8 cellular contexts compared by ENCODE assay signal in genomic region chr1:21175670-21176581, GRCh38. TPM values are rescaled to one million over a fixed set of nuclear protein-coding genes. Genes with fewer than 3 reads are reported as not detected.
DNase-seq lines count a peak whose midpoint lies in the region; ATAC-seq and TF ChIP-seq lines count a peak whose summit lies in the region.

No MANE protein-coding gene starts in this region.

- peaks cover 15% of the 10 kb centered on the region for H4K20me1 ChIP-seq in OCI-LY3 (ENCODE audit: insufficient read depth, low read length)

- TF ChIP-seq EP300 in ovary (IDR thresholded peaks at IDR 0.05), result no peak

- H3K4me1 Mint-ChIP-seq in glutamatergic neuron (ENCODE audit: low read depth, unreplicated experiment), result peaks cover 13% of the 10 kb centered on the region

- peaks cover 17% of the 10 kb centered on the region for H3K4me1 ChIP-seq in OCI-LY3 (ENCODE audit: low read length)
- no peaks in the 10 kb centered on the region for H3K4me1 ChIP-seq in ovary (ENCODE audit: insufficient read depth)

- no peaks in the 10 kb centered on the region for H3K36me3 Mint-ChIP-seq in glutamatergic neuron (ENCODE audit: unreplicated experiment)

- no peak for TF ChIP-seq POLR2A in ovary (IDR thresholded peaks at IDR 0.05)

- H3K4me2 ChIP-seq in OCI-LY3 (ENCODE audit: low read length), result peak overlapping the region; percentile 84

- intact Hi-C loops in ovary (cut with DNase I), result no loop called here

- H3K27me3 ChIP-seq in OCI-LY3 (ENCODE audit: low read depth, low read length) (0 out of 2 replicates have a peak, but pooled peaks cover under 1% of the 10 kb centered on the region), ovary (no peaks in the 10 kb centered on the region)

- H3K27me3 Mint-ChIP-seq in glutamatergic neuron (ENCODE audit: unreplicated experiment), result peaks cover 2% of the 10 kb centered on the region

- 0 out of 2 replicates have a peak overlapping the region, but pooled peaks have one; percentile 54 for H2AFZ ChIP-seq in OCI-LY3 (ENCODE audit: low read depth, low read length)

- H3K4me3 ChIP-seq in GM12875 (ENCODE audit: low read depth, low read length) (peak overlapping the region; percentile 93), OCI-LY3 (ENCODE audit: low read length) (peak overlapping the region; percentile 95), ovary (peak overlapping the region; percentile 87)

- H3K36me3 ChIP-seq in OCI-LY3 (replicated peaks; ENCODE audit: low read depth, low read length) (no peaks in the 10 kb centered on the region), ovary (no peaks in the 10 kb centered on the region)

- peaks cover 47% of the 10 kb centered on the region for H3K79me2 ChIP-seq in OCI-LY3 (ENCODE audit: low read length)

- peak; percentile 27 for ATAC-seq in HG02840 (IDR thresholded peaks at IDR 0.05; ENCODE audit: low FRiP score, unreplicated experiment)

- H3K9ac ChIP-seq in OCI-LY3 (ENCODE audit: low read length), result peak overlapping the region; percentile 81

- H3K9me3 ChIP-seq in OCI-LY3 (ENCODE audit: insufficient read depth, low read length) (no peaks in the 10 kb centered on the region), ovary (no peaks in the 10 kb centered on the region)

- DNase-seq in activated gamma-delta T cell (lab: John Stamatoyannopoulos, UW) (peak; percentile 58), glutamatergic neuron (peak; percentile 65), ovary (peak; percentile 24 to 68 (median 49)), SIG-M5 treated with dmso at 0.1 percent for 504 hours (lab: John Stamatoyannopoulos, UW; ENCODE audit: unreplicated experiment) (no peak), NCI-H774 (lab: John Stamatoyannopoulos, UW) (no peak)

- peak overlapping the region; percentile 96 for H3K4me3 Mint-ChIP-seq in glutamatergic neuron (ENCODE audit: unreplicated experiment)

- TF ChIP-seq CTCF in GM12875 (IDR thresholded peaks at IDR 0.05; ENCODE audit: borderline replicate concordance, insufficient read depth, low read depth, low read length), result no peak
- no peak for TF ChIP-seq CTCF in OCI-LY3 (IDR thresholded peaks at IDR 0.05; ENCODE audit: low read depth, low read length)
- TF ChIP-seq CTCF in glutamatergic neuron (IDR thresholded peaks at IDR 0.05; ENCODE audit: partially characterized antibody, unreplicated experiment), result no peak
- peak in 1 of 3 donors; percentile 21 for TF ChIP-seq CTCF in ovary (IDR thresholded peaks at IDR 0.05)

- H3K27ac Mint-ChIP-seq in glutamatergic neuron (ENCODE audit: unreplicated experiment), result peak overlapping the region; percentile 80

- peaks cover 3% of the 10 kb centered on the region for H3K9me3 Mint-ChIP-seq in glutamatergic neuron (ENCODE audit: unreplicated experiment)

- H3K27ac ChIP-seq in OCI-LY3 (ENCODE audit: low read length) (peak overlapping the region; percentile 67), ovary (peak overlapping the region; percentile 67 to 85)

- WGBS in ovary, 3 donors, result 0 to 1% (median 0%) methylated on average over 39 to 68 of the region's 69 CpGs

RNA-seq across cellular contexts. Expression of gene EIF4G3, which starts 0.8 kb away (rescaled TPM):
- 100 TPM for total RNA-seq in glutamatergic neuron (ENCODE audit: unreplicated experiment)
- total RNA-seq in ovary, result 10 to 100 TPM; 25.8 to 62.4 (median 39.4) TPM
- 10 to 100 TPM; 13.9 to 57.5 TPM for polyA plus RNA-seq in ovary

Comparison
In these comparisons a context has a peak if more than half of its experiments do, and no peak if none do; other contexts are left out.
1. DNase-seq: peak in activated gamma-delta T cell (single experiment), glutamatergic neuron (single experiment) and ovary (5 of 5); none in SIG-M5 treated with dmso at 0.1 percent for 504 hours (single experiment) and NCI-H774 (single experiment).
2. Peak in every context shown above with its lines, with median percentiles within 50 percentile points of each other: H3K4me3 ChIP-seq.